20 cellular contexts compared by ENCODE assay signal in the genomic region with DNA sequence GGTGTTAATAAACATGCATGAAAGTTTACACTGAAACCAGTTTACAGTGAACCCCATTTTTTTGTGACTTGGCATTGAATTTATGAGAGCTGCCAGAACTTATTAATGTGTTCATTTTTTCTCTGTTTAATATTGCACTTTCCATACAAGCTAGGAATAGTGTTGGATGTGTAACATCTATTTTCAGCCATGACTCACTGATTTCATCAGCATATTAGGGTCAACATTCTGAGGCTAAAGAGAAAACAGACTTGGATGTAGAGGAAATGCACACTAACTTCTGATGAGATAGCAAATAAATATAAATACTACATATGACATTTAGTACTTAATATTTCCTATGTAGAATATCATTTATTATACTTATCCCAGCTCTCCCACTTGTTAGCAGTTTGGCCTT.
A peak's percentile ranks its signal among the peaks of the same experiment; 100 is the strongest.
DNase-seq lines count a peak whose midpoint lies in the region; ATAC-seq and TF ChIP-seq lines count a peak whose summit lies in the region.
"Had no signal": no experiment of that assay in that cellular context is flagged by ENCODE, and none has a peak within 500 bp of the region (broad histone marks: within the 10 kb centered on the region; RNA-seq: fewer than 3 reads in every experiment).

No MANE protein-coding gene starts in this region.

- DNase-seq in A172 (ENCODE audit: low spot score) (peak; percentile 7), HPDE6-E6E7 (ENCODE audit: extremely low spot score) (peak; percentile 7), amniotic stem cell (lab: John Stamatoyannopoulos, UW) (peak; percentile 54), fibroblast of the aortic adventitia (ENCODE audit: low read depth) (peak; percentile 36), iPS-NIHi11 (ENCODE audit: low spot score) (no peak), NCI-H524 treated with DMSO at 0.1 percent for 48 hours (lab: John Stamatoyannopoulos, UW) (no peak)
- DNase-seq: activated CD4-positive, CD25-positive, alpha-beta regulatory T cell treated with anti-CD3 and anti-CD28 coated beads, Interleukin-2, amount 50 U/mL, for 72 hours; activated gamma-delta T cell treated with Interleukin-2 at 50 U/mL for 16 hours; aorta; CD4-positive, CD25-positive, alpha-beta regulatory T cell; erythroblast; MV-4-11; NCI-H2029 treated with DMSO at 0.1 percent for 48 hours; NCI-H510A treated with DMSO at 0.1 percent for 48 hours; right cardiac atrium; stimulated activated naive CD8-positive, alpha-beta T cell treated with anti-CD3 and anti-CD28 coated beads, Interleukin-15, Interleukin-2, amounts not matched to agents 100 U/mL and 50 U/mL, for 24 hours; upper lobe of right lung had no signal

- H3K4me3 ChIP-seq in fibroblast of the aortic adventitia (ENCODE audit: low read depth, low read length): no peak overlapping the region
- H3K4me3 ChIP-seq: neural progenitor cell, upper lobe of right lung had no signal

- TF ChIP-seq CTCF in fibroblast of the aortic adventitia (IDR thresholded peaks at IDR 0.05; ENCODE audit: insufficient read depth, low read length): no peak

- ATAC-seq in HG02610 (IDR thresholded peaks at IDR 0.05; ENCODE audit: unreplicated experiment): no peak
- no peak for ATAC-seq in HG02678 (IDR thresholded peaks at IDR 0.05; ENCODE audit: unreplicated experiment)
- ATAC-seq: right cardiac atrium; stimulated activated naive CD8-positive, alpha-beta T cell treated with anti-CD3 and anti-CD28 coated beads, Interleukin-15, Interleukin-2, amounts not matched to agents 100 U/mL and 50 U/mL, for 24 hours; upper lobe of right lung had no signal

Comparison
In these comparisons a context has a peak if more than half of its experiments do, and no peak if none do; other contexts are left out.
1. DNase-seq: peak in A172 (single experiment), HPDE6-E6E7 (single experiment), amniotic stem cell (single experiment) and fibroblast of the aortic adventitia (single experiment); none in iPS-NIHi11 (single experiment) and NCI-H524 treated with DMSO at 0.1 percent for 48 hours (single experiment).